In the genomic region with DNA sequence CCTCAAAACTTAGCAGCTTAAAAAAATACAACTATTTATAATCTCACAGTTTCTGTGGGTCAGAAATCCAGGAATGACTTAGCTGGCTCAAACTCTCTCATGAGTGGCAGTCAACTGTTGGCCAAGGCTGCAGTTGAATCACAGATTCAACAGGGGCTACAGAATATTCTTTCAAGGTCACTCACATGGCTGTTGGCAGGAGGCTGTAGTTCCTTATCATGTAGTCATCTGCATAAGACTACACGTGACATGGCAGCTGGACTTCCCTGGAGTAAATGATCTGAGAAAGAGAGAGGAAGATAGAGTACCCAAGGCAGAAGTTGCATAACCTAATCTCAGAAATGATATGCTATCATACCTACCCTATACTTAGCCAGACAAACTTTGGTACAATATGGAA, we compare ENCODE assay signal across 7 cellular contexts.
"Had no signal": no experiment of that assay in that cellular context is flagged by ENCODE, and none has a peak within 500 bp of the region (broad histone marks: within the 10 kb centered on the region; RNA-seq: fewer than 3 reads in every experiment).

No MANE protein-coding gene starts in this region.

- H3K27me3 ChIP-seq: dorsolateral prefrontal cortex, ovary had no signal

- FAIRE-seq: bronchial epithelial cell, small intestine had no signal

- H3K4me3 ChIP-seq: dorsolateral prefrontal cortex, ovary had no signal

- H3K9me3 ChIP-seq: ovary had no signal

- H3K36me3 ChIP-seq: ovary had no signal

- DNase-seq: activated CD4-positive, alpha-beta T cell treated with anti-CD3 and anti-CD28 coated beads, Interleukin-2, amount 50 U/mL, for 1 hour; dorsolateral prefrontal cortex; hypothalamus; ovary; small intestine; trophoblast cell had no signal

- H3K27ac ChIP-seq: dorsolateral prefrontal cortex, ovary had no signal
